ENCODE assay signal across 8 cellular contexts in the genomic region with DNA sequence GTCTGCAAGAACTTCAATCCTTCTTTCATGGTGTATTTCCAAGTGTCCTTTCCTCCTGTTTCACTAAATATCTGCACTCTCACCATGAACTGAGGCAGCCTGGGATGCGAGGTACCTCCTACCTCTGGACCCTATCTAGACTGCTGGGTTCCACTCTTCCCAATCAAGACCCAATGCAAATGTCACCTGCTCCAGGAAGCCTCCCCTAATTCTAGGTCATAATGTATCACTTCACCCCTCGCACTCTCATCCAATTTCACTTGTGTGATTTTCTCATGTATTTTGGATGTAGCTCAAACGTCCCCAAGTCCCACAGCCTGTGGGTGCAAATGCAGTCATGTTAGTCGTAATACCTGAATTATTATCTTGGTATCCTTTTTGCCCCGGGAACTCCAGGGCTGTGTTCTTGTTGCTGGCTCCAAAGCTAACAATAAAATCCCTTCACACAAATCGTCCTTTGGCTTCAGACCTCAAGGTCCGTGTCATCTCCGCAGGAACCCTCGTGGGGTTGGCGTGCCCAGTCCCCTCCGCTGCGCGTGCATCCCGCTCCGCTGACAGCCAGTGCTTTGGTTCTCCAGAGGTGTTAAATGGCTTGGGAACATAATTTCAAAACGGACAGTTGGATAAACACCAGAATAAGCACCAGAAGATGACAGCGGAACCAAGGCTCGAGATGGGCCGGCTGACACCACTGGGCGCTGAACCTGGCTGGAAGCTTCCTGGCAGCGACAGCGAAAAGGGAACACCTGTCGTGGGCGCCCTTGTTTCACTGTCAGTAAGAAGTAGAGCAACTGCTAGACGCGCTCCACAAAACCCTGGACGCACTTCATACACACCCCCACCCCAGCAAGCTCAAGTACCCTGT. TPM values are rescaled to one million over a fixed set of nuclear protein-coding genes. Genes with fewer than 3 reads are reported as not detected.
DNase-seq lines count a peak whose midpoint lies in the region; ATAC-seq and TF ChIP-seq lines count a peak whose summit lies in the region.

No MANE protein-coding gene starts in this region.

- TF ChIP-seq CTCF in GM12865 (IDR thresholded peaks at IDR 0.05; ENCODE audit: insufficient read depth, low read depth, low read length, missing control alignments) (no peak), fibroblast of mammary gland (conservative IDR thresholded peaks at IDR 0.05; ENCODE audit: control insufficient read depth, insufficient read depth, low read depth, low read length) (no peak), retinal pigment epithelial cell (conservative IDR thresholded peaks at IDR 0.05; ENCODE audit: low read depth, low read length) (no peak)

- H3K27ac ChIP-seq in SK-N-MC, result no peak overlapping the region

- H3K9me3 ChIP-seq in SK-N-MC (ENCODE audit: low read depth, low read length), result no peaks in the 10 kb centered on the region

- H3K9ac ChIP-seq in SK-N-MC (ENCODE audit: insufficient read length), result no peak overlapping the region

- no peak for DNase-seq in GM12865 (ENCODE audit: low read depth)
- no peak for DNase-seq in SK-N-MC (ENCODE audit: low read depth, low spot score)
- DNase-seq in fibroblast of mammary gland (ENCODE audit: low read depth), result no peak
- DNase-seq in retinal pigment epithelial cell (ENCODE audit: low read depth), result no peak
- no peak for DNase-seq in amniotic stem cell (lab: John Stamatoyannopoulos, UW)
- no peak for DNase-seq in dermis blood vessel endothelial cell
- no peak for DNase-seq in activated CD4-positive, alpha-beta T cell treated with anti-CD3 and anti-CD28 coated beads for 4 hours

- H3K36me3 ChIP-seq in SK-N-MC (ENCODE audit: insufficient read depth, low read length), result no peaks in the 10 kb centered on the region

- ATAC-seq in HG02973 (IDR thresholded peaks at IDR 0.05; ENCODE audit: unreplicated experiment), result no peak

- peak overlapping the region; percentile 57 for H3K4me3 ChIP-seq in GM12865 (ENCODE audit: low read depth, low read length)
- peak overlapping the region; percentile 82 for H3K4me3 ChIP-seq in SK-N-MC
- peak overlapping the region; percentile 43 for H3K4me3 ChIP-seq in fibroblast of mammary gland (ENCODE audit: control insufficient read depth, low read depth, low read length)
- peak overlapping the region; percentile 40 for H3K4me3 ChIP-seq in retinal pigment epithelial cell (ENCODE audit: low read length)

RNA-seq across cellular contexts. Expression of a gene that starts 1.0 kb away (rescaled TPM):
- total RNA-seq in dermis blood vessel endothelial cell, result 30.4 and 48.0 TPM in 2 replicates
